Comparison of ENCODE assay signal across 9 cellular contexts in genomic region chr11:105862736-105863367, GRCh38.
DNase-seq lines count a peak whose midpoint lies in the region; ATAC-seq and TF ChIP-seq lines count a peak whose summit lies in the region.
"Had no signal": no experiment of that assay in that cellular context is flagged by ENCODE, and none has a peak within 500 bp of the region (broad histone marks: within the 10 kb centered on the region; RNA-seq: fewer than 3 reads in every experiment).

No MANE protein-coding gene starts in this region.

- H3K9ac ChIP-seq in DND-41 (ENCODE audit: low read depth, low read length) (no peak overlapping the region), Loucy (ENCODE audit: low read depth, low read length, poor library complexity, severe bottlenecking) (no peak overlapping the region)

- H3K9me3 ChIP-seq in DND-41 (ENCODE audit: insufficient read depth, low read length, severe bottlenecking) (no peaks in the 10 kb centered on the region), Loucy (ENCODE audit: insufficient read depth, low read depth, low read length) (no peaks in the 10 kb centered on the region)

- peak; percentile 74 for ATAC-seq in DND-41 (ENCODE audit: insufficient read depth, low read depth)
- peak; percentile 74 for ATAC-seq in GM21390 (IDR thresholded peaks at IDR 0.05; ENCODE audit: unreplicated experiment)

- no peak overlapping the region for H3K27ac ChIP-seq in DND-41 (ENCODE audit: low read length)

- H3K9me2 ChIP-seq in Loucy (replicated peaks; ENCODE audit: low read depth, low read length), result no peaks in the 10 kb centered on the region

- H3K4me3 ChIP-seq in DND-41 (ENCODE audit: low read depth in 1 of 2, low read length in 2 of 2) (no peak overlapping the region), Loucy (ENCODE audit: low read length, poor library complexity, severe bottlenecking) (no peak overlapping the region), fibroblast of mammary gland (ENCODE audit: control insufficient read depth, low read depth, low read length) (no peak overlapping the region)

- H3K27me3 ChIP-seq in DND-41 (ENCODE audit: insufficient read depth, low read length, poor library complexity), result no peaks in the 10 kb centered on the region
- no peaks in the 10 kb centered on the region for H3K27me3 ChIP-seq in Loucy (ENCODE audit: insufficient read depth, low read length, poor library complexity, severe bottlenecking)

- H3K79me2 ChIP-seq in DND-41 (ENCODE audit: insufficient read depth, low read length) (no peaks in the 10 kb centered on the region), Loucy (ENCODE audit: insufficient read depth, low read length) (no peaks in the 10 kb centered on the region)

- H3K4me1 ChIP-seq in DND-41 (ENCODE audit: insufficient read depth, low read length) (peaks cover 14% of the 10 kb centered on the region), Loucy (ENCODE audit: insufficient read depth, low read length, poor library complexity, severe bottlenecking) (no peaks in the 10 kb centered on the region)

- TF ChIP-seq CTCF in DND-41 (IDR thresholded peaks at IDR 0.05; ENCODE audit: borderline replicate concordance, extremely low read depth, low read length, poor library complexity, severe bottlenecking), result peak; percentile 78
- peak; percentile 82 for TF ChIP-seq CTCF in Loucy (conservative IDR thresholded peaks at IDR 0.05; ENCODE audit: low read length)
- TF ChIP-seq CTCF in fibroblast of mammary gland (conservative IDR thresholded peaks at IDR 0.05; ENCODE audit: control insufficient read depth, insufficient read depth, low read depth, low read length), result peak; percentile 65

- H3K36me3 ChIP-seq in DND-41 (ENCODE audit: insufficient read depth, low read length) (no peaks in the 10 kb centered on the region), Loucy (ENCODE audit: insufficient read depth, low read length) (no peaks in the 10 kb centered on the region)

- H3F3A ChIP-seq in Loucy (ENCODE audit: low read depth), result no peaks in the 10 kb centered on the region

- H2AFZ ChIP-seq in DND-41 (ENCODE audit: low read depth, low read length), result no peak overlapping the region
- H2AFZ ChIP-seq in Loucy (ENCODE audit: low read length), result 0 out of 2 replicates have a peak overlapping the region, but pooled peaks have one; percentile 24

- DNase-seq in DND-41 (peak; percentile 10), SHP77 (lab: John Stamatoyannopoulos, UW) (peak; percentile 44 to 62), fibroblast of mammary gland (ENCODE audit: low read depth) (peak; percentile 65), pulmonary artery endothelial cell (ENCODE audit: low read depth, low spot score) (peak; percentile 7)
- DNase-seq in activated CD8-positive, alpha-beta memory T cell treated with anti-CD3 and anti-CD28 coated beads, Interleukin-2, amount 50 U/mL, for 4 hours, result no peak
- DNase-seq in stimulated activated CD4-positive, alpha-beta T cell treated with anti-CD3 and anti-CD28 coated beads, Interleukin-15, amount 100 ng/mL, for 24 hours, result no peak
- DNase-seq: activated B cell treated with CpG ODN at 0.5 μM for 24 hours had no signal

- H3K4me2 ChIP-seq in DND-41 (ENCODE audit: insufficient read depth, low read length) (no peak overlapping the region), Loucy (ENCODE audit: low read depth, low read length, poor library complexity, severe bottlenecking) (no peak overlapping the region)

- H4K20me1 ChIP-seq in DND-41 (ENCODE audit: insufficient read depth, low read length) (no peaks in the 10 kb centered on the region), Loucy (ENCODE audit: insufficient read depth, low read length, poor library complexity, severe bottlenecking) (no peaks in the 10 kb centered on the region)

Comparison
In these comparisons a context has a peak if more than half of its experiments do, and no peak if none do; other contexts are left out.
1. DNase-seq: peak in DND-41 (single experiment), SHP77 (2 of 2), fibroblast of mammary gland (single experiment) and pulmonary artery endothelial cell (single experiment); none in activated CD8-positive, alpha-beta memory T cell treated with anti-CD3 and anti-CD28 coated beads, Interleukin-2, amount 50 U/mL, for 4 hours (single experiment) and stimulated activated CD4-positive, alpha-beta T cell treated with anti-CD3 and anti-CD28 coated beads, Interleukin-15, amount 100 ng/mL, for 24 hours (single experiment).
2. Peak in every context shown above with its lines, with median percentiles within 50 percentile points of each other: CTCF ChIP-seq.